27 cellular contexts compared by ENCODE assay signal in the genomic region with DNA sequence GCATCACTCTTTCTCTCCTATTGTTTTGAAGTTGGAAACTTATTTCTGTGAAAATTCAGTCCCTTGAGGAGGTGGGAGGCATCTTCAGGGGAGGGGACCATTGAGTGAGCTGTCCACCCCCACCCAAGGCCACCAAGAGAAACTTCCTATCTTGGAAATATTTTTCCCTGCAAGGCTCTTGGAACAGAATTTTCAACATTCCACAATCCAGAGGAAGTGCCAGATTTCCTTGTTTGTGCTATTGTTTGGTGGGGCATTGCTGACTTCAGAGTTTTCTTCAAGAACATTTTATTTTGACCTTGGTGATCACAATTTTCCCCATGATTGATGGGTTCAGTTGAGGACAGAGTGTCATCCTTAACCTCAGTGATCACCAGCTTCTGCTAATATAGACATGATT. TPM values are rescaled to one million over a fixed set of nuclear protein-coding genes. Genes with fewer than 3 reads are reported as not detected.
DNase-seq lines count a peak whose midpoint lies in the region; ATAC-seq and TF ChIP-seq lines count a peak whose summit lies in the region.
"Had no signal": no experiment of that assay in that cellular context is flagged by ENCODE, and none has a peak within 500 bp of the region (broad histone marks: within the 10 kb centered on the region; RNA-seq: fewer than 3 reads in every experiment).

No MANE protein-coding gene starts in this region.

- no peak for TF ChIP-seq EP300 in gastroesophageal sphincter (IDR thresholded peaks at IDR 0.05)

- ATAC-seq in left ventricle myocardium superior (no peak), gastroesophageal sphincter (no peak), sciatic nerve (peak; percentile 67)
- ATAC-seq: psoas muscle had no signal

- intact Hi-C loops in left ventricle myocardium inferior (cut with micrococcal nuclease) (no loop called here), left ventricle myocardium superior (cut with micrococcal nuclease) (no loop called here), sciatic nerve (cut with DNase I) (no loop called here)
- intact Hi-C loops in activated naive CD4-positive, alpha-beta T cell treated with anti-CD3 and anti-CD28 coated beads for 36 hours (cut with micrococcal nuclease) = loop anchor here (2.0 kb wide), 1 partner anchor 16 kb away; no protein-coding TSS in a partner anchor

- peaks cover 6% of the 10 kb centered on the region for H3K4me1 Mint-ChIP-seq in activated naive CD4-positive, alpha-beta T cell treated with anti-CD3 and anti-CD28 coated beads for 36 hours (ENCODE audit: low read depth)
- H3K4me1 Mint-ChIP-seq: CD8-positive, alpha-beta memory T cell had no signal

- H3K4me1 ChIP-seq in left ventricle myocardium inferior (peaks cover 23% of the 10 kb centered on the region), gastroesophageal sphincter (peaks cover 0 to 30% (median 0%) of the 10 kb centered on the region in 3 donors)
- H3K4me1 ChIP-seq: psoas muscle had no signal

- H3K4me3 ChIP-seq in left ventricle myocardium inferior = no peak overlapping the region
- no peak overlapping the region for H3K4me3 ChIP-seq in gastroesophageal sphincter
- H3K4me3 ChIP-seq: PC-9, psoas muscle, thoracic aorta had no signal

- peaks cover 2% of the 10 kb centered on the region for H3K27me3 Mint-ChIP-seq in activated naive CD4-positive, alpha-beta T cell treated with anti-CD3 and anti-CD28 coated beads for 36 hours (ENCODE audit: low read depth)

- TF ChIP-seq CTCF in left ventricle myocardium inferior (IDR thresholded peaks at IDR 0.05; ENCODE audit: borderline replicate concordance) (no peak), gastroesophageal sphincter (IDR thresholded peaks at IDR 0.05) (no peak)

- H3K36me3 ChIP-seq in left ventricle myocardium inferior = no peaks in the 10 kb centered on the region
- H3K36me3 ChIP-seq in gastroesophageal sphincter = no peaks in the 10 kb centered on the region
- H3K36me3 ChIP-seq: thoracic aorta, WERI-Rb-1 had no signal

- H3K27ac Mint-ChIP-seq in activated naive CD4-positive, alpha-beta T cell treated with anti-CD3 and anti-CD28 coated beads for 36 hours = no peak overlapping the region
- H3K27ac Mint-ChIP-seq: activated naive CD8-positive, alpha-beta T cell treated with anti-CD3 and anti-CD28 coated beads, Interleukin-2, amount 10 ng/mL, durations not matched to agents 7 days and 5 days; activated T-helper 2 cell treated with anti-CD3 and anti-CD28 coated beads, Interferon-gamma antibody, Interleukin-2, Interleukin-4, amounts not matched to agents 10 μg/mL and 5 μg/mL and 100 μg/mL, durations not matched to agents 14 hours and 24 hours and 36 hours; CD8-positive, alpha-beta memory T cell had no signal

- H3K36me3 Mint-ChIP-seq in activated naive CD4-positive, alpha-beta T cell treated with anti-CD3 and anti-CD28 coated beads for 36 hours (ENCODE audit: low read depth) = peaks cover 4% of the 10 kb centered on the region
- H3K36me3 Mint-ChIP-seq: CD8-positive, alpha-beta memory T cell; IgD-negative memory B cell had no signal

- H3K27ac ChIP-seq in left ventricle myocardium inferior (replicated peaks) (peak overlapping the region; percentile 63), gastroesophageal sphincter (peak overlapping the region in 3 of 4 donors; percentile 4 to 55 (median 29))
- H3K27ac ChIP-seq: PC-9, psoas muscle, thoracic aorta, WERI-Rb-1 had no signal

- peaks cover 2% of the 10 kb centered on the region for H3K9me3 Mint-ChIP-seq in activated naive CD4-positive, alpha-beta T cell treated with anti-CD3 and anti-CD28 coated beads for 36 hours
- H3K9me3 Mint-ChIP-seq: activated T-helper 2 cell treated with anti-CD3 and anti-CD28 coated beads, Interferon-gamma antibody, Interleukin-2, Interleukin-4, amounts not matched to agents 10 μg/mL and 5 μg/mL and 100 μg/mL, durations not matched to agents 14 hours and 24 hours and 36 hours had no signal

- no peak overlapping the region for H3K4me3 Mint-ChIP-seq in activated naive CD4-positive, alpha-beta T cell treated with anti-CD3 and anti-CD28 coated beads for 36 hours
- H3K4me3 Mint-ChIP-seq: activated naive CD8-positive, alpha-beta T cell treated with anti-CD3 and anti-CD28 coated beads, Interleukin-2, amount 10 ng/mL, durations not matched to agents 7 days and 5 days; CD8-positive, alpha-beta memory T cell had no signal

- H3K9me3 ChIP-seq in left ventricle myocardium inferior (replicated peaks) (no peaks in the 10 kb centered on the region), gastroesophageal sphincter (no peaks in the 10 kb centered on the region)
- H3K9me3 ChIP-seq: psoas muscle, thoracic aorta had no signal

- TF ChIP-seq POLR2A in gastroesophageal sphincter (IDR thresholded peaks at IDR 0.05) = no peak

- H3K27me3 ChIP-seq in left ventricle myocardium inferior (ENCODE audit: low read depth) = no peaks in the 10 kb centered on the region
- no peaks in the 10 kb centered on the region for H3K27me3 ChIP-seq in gastroesophageal sphincter

- CTCF ChIA-PET in activated naive CD4-positive, alpha-beta T cell treated with anti-CD3 and anti-CD28 coated beads for 36 hours (lab: Charles Lee) = interaction anchor here (0.7 to 2.1 kb wide), 2 partner anchors 10 to 116 kb away, joined by 3 to 6 read pairs; no protein-coding TSS in a partner anchor

- DNase-seq in left ventricle myocardium inferior = no peak
- DNase-seq in left ventricle myocardium superior = no peak
- no peak for DNase-seq in sciatic nerve (ENCODE audit: low spot score)
- DNase-seq in activated CD4-positive, alpha-beta T cell treated with anti-CD3 and anti-CD28 coated beads, Interleukin-2, amount 50 U/mL, for 4 hours = no peak
- DNase-seq in NCI-H446 (lab: John Stamatoyannopoulos, UW) = no peak
- no peak for DNase-seq in COLO829 (ENCODE audit: low spot score)
- DNase-seq in activated naive CD4-positive, alpha-beta T cell treated with anti-CD3 and anti-CD28 coated beads for 36 hours = no peak
- DNase-seq: activated naive CD8-positive, alpha-beta T cell treated with anti-CD3 and anti-CD28 coated beads, Interleukin-2, amount 10 ng/mL, durations not matched to agents 7 days and 5 days; AML-193; CD8-positive, alpha-beta memory T cell; cerebellar nuclear complex; NCI-H2081 treated with DMSO at 0.1 percent for 48 hours; NCI-H345; NCI-H82; PC-9; psoas muscle; SHP77 treated with DMSO at 0.1 percent for 48 hours; stimulated activated CD4-positive, alpha-beta T cell treated with anti-CD3 and anti-CD28 coated beads, Interleukin-2, amount 100 ng/mL, for 48 hours; stimulated activated naive CD4-positive, alpha-beta T cell treated with Interleukin-2 at 50 U/mL for 16 hours; T-helper 9 cell; WERI-Rb-1 had no signal

RNA-seq across cellular contexts. Expression of a gene that starts 12.0 kb away (rescaled TPM):
- total RNA-seq in left ventricle myocardium inferior (4.5 TPM), left ventricle myocardium superior (1.9 TPM), gastroesophageal sphincter (1 to 10 TPM in 2 of 4 donors, under 1 TPM in 1, not detected in 1; 0.58 to 2.4 (median 1.3) TPM), sciatic nerve (2.0 TPM)
- total RNA-seq in activated naive CD4-positive, alpha-beta T cell treated with anti-CD3 and anti-CD28 coated beads for 36 hours = not detected
- total RNA-seq: activated naive CD8-positive, alpha-beta T cell treated with anti-CD3 and anti-CD28 coated beads, Interleukin-2, amount 10 ng/mL, durations not matched to agents 7 days and 5 days; activated T-helper 2 cell treated with anti-CD3 and anti-CD28 coated beads, Interferon-gamma antibody, Interleukin-2, Interleukin-4, amounts not matched to agents 10 μg/mL and 5 μg/mL and 100 μg/mL, durations not matched to agents 14 hours and 24 hours and 36 hours; CD8-positive, alpha-beta memory T cell; epithelial cell of proximal tubule; H4; PC-9 had no signal

RNA-seq across cellular contexts. Expression of a gene that starts 38.8 kb away (rescaled TPM):
- total RNA-seq in left ventricle myocardium inferior (7.2 TPM), left ventricle myocardium superior (9.1 TPM), gastroesophageal sphincter (10 to 100 TPM in 3 of 4 donors, 1 to 10 TPM in 1; 6.5 to 27.1 (median 17.6) TPM), sciatic nerve (14.0 TPM)
- total RNA-seq in activated naive CD4-positive, alpha-beta T cell treated with anti-CD3 and anti-CD28 coated beads for 36 hours = 1 to 10 TPM; 1.1 to 1.6 TPM
